1 cellular context compared by ENCODE assay signal in genomic region chr15:71800190-71800589, GRCh38.
TF ChIP-seq lines count a peak whose summit lies in the region.

No MANE protein-coding gene starts in this region.

TF ChIP-seq in H1, 55 proteins besides CTCF, POLR2A, EP300 and RAD21:
- TF ChIP-seq RXRA (IDR thresholded peaks at IDR 0.05; ENCODE audit: insufficient read depth, low read depth, low read length) (no peak), CREB1 (IDR thresholded peaks at IDR 0.05) (no peak), SAP30 (IDR thresholded peaks at IDR 0.05; ENCODE audit: insufficient read depth, insufficient replicate concordance, low read length) (no peak), PHF8 (conservative IDR thresholded peaks at IDR 0.05; ENCODE audit: low read depth, low read length) (no peak), POU5F1 (IDR thresholded peaks at IDR 0.05; ENCODE audit: low read depth, low read length) (no peak), E2F6 (IDR thresholded peaks at IDR 0.05) (no peak), SIN3A (conservative IDR thresholded peaks at IDR 0.05 in 1 of 2, IDR thresholded peaks at IDR 0.05 in 1 of 2; ENCODE audit: low read depth in 1 of 2, low read length in 2 of 2) (no peak), YY1 (IDR thresholded peaks at IDR 0.05; ENCODE audit: low read depth, low read length) (no peak)
TF ChIP-seq in H1: peak in this region for 0.
